In the genomic region with DNA sequence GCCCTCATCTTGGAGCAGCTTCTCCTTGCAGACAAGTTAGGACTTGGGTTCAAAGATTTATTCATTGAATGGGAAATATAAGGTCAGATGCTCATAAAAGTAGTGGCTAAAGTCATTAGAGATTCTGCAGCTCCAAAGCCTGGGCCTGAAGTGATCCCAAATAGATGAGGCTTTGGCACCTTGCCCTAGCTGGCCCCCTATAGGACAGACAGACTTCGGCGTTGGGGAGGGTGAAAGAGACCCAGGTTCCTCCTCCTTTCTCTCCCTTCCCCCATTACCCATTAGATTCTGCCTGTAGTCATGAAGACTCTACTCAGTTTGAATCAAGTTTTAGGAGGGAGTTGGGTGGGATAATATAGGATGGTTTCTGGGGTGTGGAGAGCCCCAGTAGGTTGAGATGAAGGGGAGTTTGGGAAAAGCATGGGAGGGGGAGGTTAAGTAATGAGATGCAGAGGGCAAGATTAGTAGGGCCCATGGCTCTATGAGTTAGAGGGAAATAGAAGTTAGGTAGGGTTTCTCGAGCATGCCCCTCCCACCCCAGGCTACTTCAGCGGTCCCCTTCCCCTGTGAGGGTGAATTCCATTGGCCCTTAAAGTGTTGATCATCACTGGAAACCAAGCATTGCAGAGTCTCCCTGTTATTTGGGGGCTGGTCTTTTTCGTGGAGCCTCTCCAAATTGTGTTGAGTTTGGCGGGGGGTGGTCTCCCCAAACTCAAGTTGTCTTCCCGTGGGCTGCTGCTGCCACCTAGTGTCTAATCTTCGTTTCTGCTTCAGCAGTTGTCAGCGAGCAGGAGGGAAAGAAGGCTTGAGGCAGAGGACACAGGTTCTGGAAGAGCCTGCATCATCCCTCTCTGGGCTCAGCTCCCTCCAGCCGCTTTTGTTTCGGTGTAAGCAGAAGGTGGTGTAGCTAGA, we compare ENCODE assay signal across 8 cellular contexts. TPM values are rescaled to one million over a fixed set of nuclear protein-coding genes. Genes with fewer than 3 reads are reported as not detected.
DNase-seq lines count a peak whose midpoint lies in the region; ATAC-seq and TF ChIP-seq lines count a peak whose summit lies in the region.

No MANE protein-coding gene starts in this region.

- TF ChIP-seq CTCF in AG09319 (IDR thresholded peaks at IDR 0.05; ENCODE audit: low read depth, low read length) (peak; percentile 88), GM13976 (IDR thresholded peaks at IDR 0.05; ENCODE audit: borderline replicate concordance, control extremely low read depth, extremely low read depth, insufficient read depth, missing control alignments) (peak; percentile 81), upper lobe of left lung (IDR thresholded peaks at IDR 0.05) (peak; percentile 70 to 88 (median 76))

- H3K27ac Mint-ChIP-seq in naive B cell, result peak overlapping the region in 4 of 6 donors; percentile 68 to 86 (median 80)

- ATAC-seq in naive B cell (ENCODE audit: low read depth in 2 of 2), result no peak
- no peak for ATAC-seq in upper lobe of left lung (ENCODE audit: low FRiP score in 2 of 2)
- ATAC-seq in HG03139 (IDR thresholded peaks at IDR 0.05; ENCODE audit: unreplicated experiment), result no peak

- no peak overlapping the region for H3K4me3 ChIP-seq in upper lobe of left lung

- no peak for TF ChIP-seq POLR2A in upper lobe of left lung (IDR thresholded peaks at IDR 0.05)

- no peaks in the 10 kb centered on the region for H3K27me3 ChIP-seq in upper lobe of left lung

- peaks cover 31 to 60% (median 45%) of the 10 kb centered on the region in 4 donors for H3K4me1 ChIP-seq in upper lobe of left lung

- no peaks in the 10 kb centered on the region for H3K9me3 Mint-ChIP-seq in naive B cell

- H3K27ac ChIP-seq in upper lobe of left lung, result peak overlapping the region in 1 of 4 donors; percentile 13

- no peaks in the 10 kb centered on the region for H3K9me3 ChIP-seq in upper lobe of left lung

- H3K36me3 Mint-ChIP-seq in naive B cell, result no peaks in the 10 kb centered on the region

- TF ChIP-seq EP300 in upper lobe of left lung (IDR thresholded peaks at IDR 0.05), result no peak

- H3K27me3 Mint-ChIP-seq in naive B cell, result no peaks in the 10 kb centered on the region

- WGBS in upper lobe of left lung, 2 donors, result 10 to 16% methylated on average over 8 to 11 of the region's 11 CpGs

- H3K4me3 Mint-ChIP-seq in naive B cell, result peak overlapping the region in 6 of 8 donors; percentile 12 to 85 (median 53)

- no peaks in the 10 kb centered on the region for H3K36me3 ChIP-seq in upper lobe of left lung

- H3K4me1 Mint-ChIP-seq in naive B cell, result peaks cover 19 to 36% (median 36%) of the 10 kb centered on the region in 3 donors

- in situ Hi-C loops in GM13976 (cut with MboI; ENCODE audit: low sequenced_read_pairs, unreplicated experiment), result loop anchor here (5.0 to 10.0 kb wide), 2 partner anchors 56 to 211 kb away; a partner anchor contains a TSS

- DNase-seq in AG09319 (ENCODE audit: extremely low read depth, low read depth) (no peak), GM13976 (ENCODE audit: low spot score) (no peak), NCI-H460 (ENCODE audit: extremely low read depth, low read depth) (peak; percentile 44), naive B cell (peak; percentile 64), upper lobe of left lung (peak in 1 of 2 donors; percentile 52)
- DNase-seq in activated CD4-positive, alpha-beta T cell treated with anti-CD3 and anti-CD28 coated beads, Interleukin-2, amount 50 U/mL, for 24 hours (ENCODE audit: low read depth in 1 of 2, low spot score in 1 of 2), result peak; percentile 39 to 58
- DNase-seq in effector CD4-positive, alpha-beta T cell, result peak; percentile 54

RNA-seq across cellular contexts. Expression of a gene that starts 2.1 kb away (rescaled TPM):
- 1.5 and 1.7 TPM in 2 replicates for total RNA-seq in NCI-H460 (2014; rRNA removed; shearing (Covaris generic))
- polyA plus RNA-seq in NCI-H460 (2014; cell fraction: nucleus; rRNA removed), result 0.99 and 2.3 TPM in 2 replicates
- 1 to 10 TPM in 3 of 6 donors, under 1 TPM in 3; 0.15 to 2.3 (median 0.91) TPM for polyA plus RNA-seq in naive B cell (ENCODE audit: low read depth in 6 of 6)
- 10 to 100 TPM; 10.8 to 43.4 (median 26.2) TPM for total RNA-seq in upper lobe of left lung

RNA-seq across cellular contexts. Expression of a gene that starts 28.9 kb away (rescaled TPM):
- not detected in 2 replicates for total RNA-seq in NCI-H460 (2014; rRNA removed; shearing (Covaris generic))
- not detected in 2 replicates for polyA plus RNA-seq in NCI-H460 (2014; cell fraction: nucleus; rRNA removed)
- 100 to 1,000 TPM; 106 to 197 (median 132) TPM for polyA plus RNA-seq in naive B cell (ENCODE audit: low read depth in 6 of 6)
- 100 to 1,000 TPM in 5 of 6 donors, 10 to 100 TPM in 1; 59.8 to 234 (median 150) TPM for total RNA-seq in upper lobe of left lung

Comparison
In these comparisons a context has a peak if more than half of its experiments do, and no peak if none do; other contexts are left out.
1. DNase-seq: peak in NCI-H460 (single experiment), activated CD4-positive, alpha-beta T cell treated with anti-CD3 and anti-CD28 coated beads, Interleukin-2, amount 50 U/mL, for 24 hours (2 of 2), effector CD4-positive, alpha-beta T cell (single experiment) and naive B cell (single experiment); none in AG09319 (single experiment) and GM13976 (single experiment).
2. RNA of a gene that starts 28.9 kb away (total RNA-seq): 59.8 to 234 TPM in upper lobe of left lung; not detected in NCI-H460; every median in the first group is over 10 times any median in the second.
3. Peak in every context shown above with its lines, with median percentiles within 50 percentile points of each other: CTCF ChIP-seq.